28 cellular contexts compared by ENCODE assay signal in the genomic region with DNA sequence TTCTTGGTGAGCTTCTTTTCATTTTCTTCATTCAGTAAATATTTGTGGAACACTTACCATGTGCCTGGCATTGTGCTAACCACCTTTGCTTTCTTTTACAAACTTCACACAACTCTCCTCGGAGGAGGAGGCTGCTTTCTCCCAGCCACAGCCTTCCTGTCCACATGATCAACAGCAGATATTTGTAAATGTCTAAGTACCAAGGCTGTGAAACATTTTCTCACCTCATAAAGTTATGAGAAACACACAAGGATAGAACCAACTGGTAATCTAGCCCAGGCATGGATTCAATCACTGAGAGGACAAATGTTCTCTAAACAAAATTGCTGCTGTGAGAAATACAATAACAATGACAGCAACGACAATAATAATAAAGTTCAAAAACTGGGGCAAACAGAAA. TPM values are rescaled to one million over a fixed set of nuclear protein-coding genes. Genes with fewer than 3 reads are reported as not detected.
"Had no signal": no experiment of that assay in that cellular context is flagged by ENCODE, and none has a peak within 500 bp of the region (broad histone marks: within the 10 kb centered on the region; RNA-seq: fewer than 3 reads in every experiment).

No MANE protein-coding gene starts in this region.

- H3K9me3 Mint-ChIP-seq: activated CD4-positive, alpha-beta memory T cell treated with anti-CD3 and anti-CD28 coated beads, Interleukin-2, amount 10 ng/mL, durations not matched to agents 7 days and 5 days; activated CD4-positive, alpha-beta T cell treated with anti-CD3 and anti-CD28 coated beads, Interleukin-2, amount 10 ng/mL, durations not matched to agents 7 days and 5 days; activated T-cell treated with anti-CD3 and anti-CD28 coated beads, Interleukin-2, amount 50 U/mL, for 24 hours; activated T-helper 17 cell treated with anti-CD3 and anti-CD28 coated beads, Interleukin-2, amount 50 U/mL, for 72 hours; T-helper 2 cell treated with Interferon-gamma antibody and Interleukin-4, amounts not matched to agents 5 μg/mL and 100 μg/mL, for 36 hours had no signal

- H3K4me3 ChIP-seq: colonic mucosa, gastroesophageal sphincter, heart right ventricle had no signal

- DNase-seq: activated CD4-positive, alpha-beta memory T cell treated with anti-CD3 and anti-CD28 coated beads, Interleukin-2, amount 10 ng/mL, durations not matched to agents 7 days and 5 days; activated CD4-positive, alpha-beta T cell treated with anti-CD3 and anti-CD28 coated beads for 1 hour; activated CD4-positive, alpha-beta T cell treated with anti-CD3 and anti-CD28 coated beads for 4 hours; activated CD4-positive, alpha-beta T cell treated with anti-CD3 and anti-CD28 coated beads, Interleukin-2, amount 10 ng/mL, durations not matched to agents 7 days and 5 days; activated CD4-positive, alpha-beta T cell treated with anti-CD3 and anti-CD28 coated beads, Interleukin-2, amount 50 U/mL, for 4 hours; activated CD4-positive, CD25-positive, alpha-beta regulatory T cell; activated CD8-positive, alpha-beta memory T cell treated with anti-CD3 and anti-CD28 coated beads, Interleukin-2, amount 50 U/mL, for 48 hours; activated effector memory CD4-positive, alpha-beta T cell treated with Interleukin-2 at 50 U/mL for 16 hours; activated gamma-delta T cell treated with Interleukin-2 at 50 U/mL for 16 hours; activated naive CD4-positive, alpha-beta T cell treated with anti-CD3 and anti-CD28 coated beads, Interleukin-2, amount 50 U/mL, for 16 hours; activated naive CD4-positive, alpha-beta T cell treated with Interleukin-2 at 50 U/mL for 16 hours; activated T-cell treated with anti-CD3 and anti-CD28 coated beads for 4 hours; activated T-cell treated with anti-CD3 and anti-CD28 coated beads, Interleukin-2, amount 50 U/mL, for 24 hours; amniotic stem cell; anterior cingulate cortex; caudate nucleus; colonic mucosa; effector CD8-positive, alpha-beta T cell; foreskin keratinocyte; heart right ventricle; T-helper 1 cell; T-helper 17 cell; T1000 had no signal

- H3K27ac ChIP-seq: colonic mucosa, epithelial cell of prostate, foreskin keratinocyte, gastroesophageal sphincter, heart right ventricle had no signal

- H3K36me3 Mint-ChIP-seq: activated naive CD8-positive, alpha-beta T cell had no signal

- H3K36me3 ChIP-seq: colonic mucosa, gastroesophageal sphincter, heart right ventricle had no signal

- H3K4me1 ChIP-seq: colonic mucosa had no signal

- ATAC-seq: activated T-helper 17 cell treated with anti-CD3 and anti-CD28 coated beads, Interleukin-2, amount 50 U/mL, for 72 hours; foreskin keratinocyte; gastroesophageal sphincter; heart right ventricle; T-helper 17 cell had no signal

- H3K4me3 Mint-ChIP-seq: activated CD4-positive, alpha-beta memory T cell treated with anti-CD3 and anti-CD28 coated beads, Interleukin-2, amount 10 ng/mL, durations not matched to agents 7 days and 5 days; activated CD4-positive, alpha-beta T cell treated with anti-CD3 and anti-CD28 coated beads, Interleukin-2, amount 10 ng/mL, durations not matched to agents 7 days and 5 days; activated naive CD8-positive, alpha-beta T cell; activated T-cell treated with anti-CD3 and anti-CD28 coated beads, Interleukin-2, amount 50 U/mL, for 24 hours; activated T-helper 17 cell treated with anti-CD3 and anti-CD28 coated beads, Interleukin-2, amount 50 U/mL, for 72 hours; T-helper 17 cell; T-helper 2 cell treated with Interferon-gamma antibody and Interleukin-4, amounts not matched to agents 5 μg/mL and 100 μg/mL, for 36 hours had no signal

- H3K27me3 ChIP-seq: gastroesophageal sphincter had no signal

- H3K9me3 ChIP-seq: colonic mucosa, gastroesophageal sphincter, heart right ventricle had no signal

- H3K27ac Mint-ChIP-seq: activated CD4-positive, alpha-beta memory T cell treated with anti-CD3 and anti-CD28 coated beads, Interleukin-2, amount 10 ng/mL, durations not matched to agents 7 days and 5 days; activated CD4-positive, alpha-beta T cell treated with anti-CD3 and anti-CD28 coated beads, Interleukin-2, amount 10 ng/mL, durations not matched to agents 7 days and 5 days; activated naive CD8-positive, alpha-beta T cell; activated T-cell treated with anti-CD3 and anti-CD28 coated beads, Interleukin-2, amount 50 U/mL, for 24 hours; activated T-helper 17 cell treated with anti-CD3 and anti-CD28 coated beads, Interleukin-2, amount 50 U/mL, for 72 hours; T-helper 17 cell; T-helper 2 cell treated with Interferon-gamma antibody and Interleukin-4, amounts not matched to agents 5 μg/mL and 100 μg/mL, for 36 hours had no signal

RNA-seq across cellular contexts. Expression of gene CTTNBP2, which starts 3.9 kb away (rescaled TPM):
- total RNA-seq: activated CD4-positive, alpha-beta memory T cell treated with anti-CD3 and anti-CD28 coated beads, Interleukin-2, amount 10 ng/mL, durations not matched to agents 7 days and 5 days; activated CD4-positive, alpha-beta T cell treated with anti-CD3 and anti-CD28 coated beads, Interleukin-2, amount 10 ng/mL, durations not matched to agents 7 days and 5 days had no signal
